9 cellular contexts compared by ENCODE assay signal in the genomic region with DNA sequence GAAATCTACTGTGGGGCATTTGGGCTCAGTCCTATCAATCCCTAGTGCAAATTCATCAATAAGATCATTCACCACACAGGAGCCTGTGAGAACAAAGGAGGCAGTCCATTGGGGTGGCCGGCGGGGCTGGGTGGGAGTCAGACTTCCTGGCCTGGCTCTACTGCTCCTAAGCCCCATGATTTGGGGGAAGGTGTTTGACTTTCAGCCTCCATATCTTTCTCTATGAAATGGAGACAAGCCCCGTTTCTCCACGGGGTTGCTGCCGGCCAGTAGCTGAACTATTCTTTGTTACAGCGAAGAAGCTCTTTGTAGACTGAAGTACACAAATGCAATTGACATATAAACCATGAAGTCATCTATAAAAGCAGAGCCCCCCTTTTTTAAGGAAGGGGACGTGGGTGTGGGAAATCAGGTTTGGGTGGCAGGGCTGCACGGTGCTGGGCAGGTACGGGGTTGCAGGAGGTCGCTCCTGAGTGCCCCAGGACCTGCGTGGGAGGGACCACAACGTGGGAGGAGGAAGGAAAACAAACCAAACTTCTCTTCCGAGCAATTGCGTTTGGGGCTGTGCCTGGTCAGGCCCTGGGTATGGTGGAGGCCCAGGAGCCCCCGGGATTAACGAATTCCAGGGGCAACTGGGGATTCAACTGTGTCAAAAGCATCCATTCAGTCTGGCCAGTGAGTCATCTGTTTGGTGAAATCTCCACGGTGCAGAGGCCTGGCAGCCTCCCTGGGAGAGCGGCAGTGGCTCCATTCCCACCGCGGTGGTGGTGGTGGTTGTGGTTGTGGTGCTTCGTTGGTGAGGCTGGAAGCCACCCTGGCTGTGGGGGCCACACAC. TPM values are rescaled to one million over a fixed set of nuclear protein-coding genes. Genes with fewer than 3 reads are reported as not detected.
DNase-seq lines count a peak whose midpoint lies in the region; ATAC-seq and TF ChIP-seq lines count a peak whose summit lies in the region.
"Had no signal": no experiment of that assay in that cellular context is flagged by ENCODE, and none has a peak within 500 bp of the region (broad histone marks: within the 10 kb centered on the region; RNA-seq: fewer than 3 reads in every experiment).

No MANE protein-coding gene starts in this region.

- DNase-seq in H4 (ENCODE audit: low spot score) (peak; percentile 50), fibroblast of gingiva (ENCODE audit: low read depth) (peak; percentile 27), NCI-H1930 (lab: John Stamatoyannopoulos, UW) (no peak), mucosa of gallbladder (ENCODE audit: low spot score) (no peak), HFFc6 (no peak), foreskin keratinocyte (no peak)
- peak; percentile 56 for DNase-seq in activated CD4-positive, alpha-beta memory T cell treated with anti-CD3 and anti-CD28 coated beads, Interleukin-2, amount 10 ng/mL, durations not matched to agents 7 days and 5 days
- DNase-seq in stimulated activated CD4-positive, alpha-beta T cell treated with anti-CD3 and anti-CD28 coated beads, Interleukin-4, amount 100 ng/mL, for 24 hours: peak; percentile 38

- POLR2A ChIA-PET in activated CD4-positive, alpha-beta memory T cell treated with anti-CD3 and anti-CD28 coated beads, Interleukin-2, amount 10 ng/mL, durations not matched to agents 7 days and 5 days (lab: Charles Lee): interaction anchor here (0.6 to 2.0 kb wide), 5 partner anchors 9 to 118 kb away, joined by 3 to 9 read pairs (median 3); no protein-coding TSS in a partner anchor

- no peak for TF ChIP-seq CTCF in HFFc6 (IDR thresholded peaks at IDR 0.05)
- TF ChIP-seq CTCF in foreskin keratinocyte (conservative IDR thresholded peaks at IDR 0.05): no peak

- H3K27ac Mint-ChIP-seq in activated CD4-positive, alpha-beta memory T cell treated with anti-CD3 and anti-CD28 coated beads, Interleukin-2, amount 10 ng/mL, durations not matched to agents 7 days and 5 days: peak overlapping the region; percentile 63
- no peak overlapping the region for H3K27ac Mint-ChIP-seq in HFFc6

- CTCF ChIA-PET in activated CD4-positive, alpha-beta memory T cell treated with anti-CD3 and anti-CD28 coated beads, Interleukin-2, amount 10 ng/mL, durations not matched to agents 7 days and 5 days (lab: Charles Lee): no interaction called here

- H3K27ac ChIP-seq in foreskin keratinocyte: no peak overlapping the region
- H3K27ac ChIP-seq: VCaP had no signal

- H3K27me3 Mint-ChIP-seq in activated CD4-positive, alpha-beta memory T cell treated with anti-CD3 and anti-CD28 coated beads, Interleukin-2, amount 10 ng/mL, durations not matched to agents 7 days and 5 days: no peaks in the 10 kb centered on the region
- H3K27me3 Mint-ChIP-seq in HFFc6 (ENCODE audit: insufficient read depth): peaks cover 1% of the 10 kb centered on the region; the same call in 1 of the 2 replicates

- no peaks in the 10 kb centered on the region for H3K36me3 Mint-ChIP-seq in activated CD4-positive, alpha-beta memory T cell treated with anti-CD3 and anti-CD28 coated beads, Interleukin-2, amount 10 ng/mL, durations not matched to agents 7 days and 5 days (ENCODE audit: low read depth)
- H3K36me3 Mint-ChIP-seq in HFFc6 (ENCODE audit: low read depth): 0 out of 2 replicates have a peak, but pooled peaks cover 3% of the 10 kb centered on the region

- no peak for ATAC-seq in foreskin keratinocyte

- H3K4me1 Mint-ChIP-seq in activated CD4-positive, alpha-beta memory T cell treated with anti-CD3 and anti-CD28 coated beads, Interleukin-2, amount 10 ng/mL, durations not matched to agents 7 days and 5 days: peaks cover 31% of the 10 kb centered on the region
- H3K4me1 Mint-ChIP-seq in HFFc6 (ENCODE audit: low read depth): peaks cover 13% of the 10 kb centered on the region

- H3K4me3 Mint-ChIP-seq in activated CD4-positive, alpha-beta memory T cell treated with anti-CD3 and anti-CD28 coated beads, Interleukin-2, amount 10 ng/mL, durations not matched to agents 7 days and 5 days: peak overlapping the region; percentile 26
- no peak overlapping the region for H3K4me3 Mint-ChIP-seq in HFFc6

- no peaks in the 10 kb centered on the region for H3K27me3 ChIP-seq in foreskin keratinocyte

- no peaks in the 10 kb centered on the region for H3K4me1 ChIP-seq in foreskin keratinocyte

- no peaks in the 10 kb centered on the region for H3K9me3 Mint-ChIP-seq in activated CD4-positive, alpha-beta memory T cell treated with anti-CD3 and anti-CD28 coated beads, Interleukin-2, amount 10 ng/mL, durations not matched to agents 7 days and 5 days
- no peaks in the 10 kb centered on the region for H3K9me3 Mint-ChIP-seq in HFFc6

RNA-seq across cellular contexts. Expression of a gene that starts 18.2 kb away (rescaled TPM):
- total RNA-seq in H4 (2014; rRNA removed; shearing (Covaris generic)): not detected in 2 replicates
- 1 to 10 TPM; 7.3 to 8.4 TPM for total RNA-seq in activated CD4-positive, alpha-beta memory T cell treated with anti-CD3 and anti-CD28 coated beads, Interleukin-2, amount 10 ng/mL, durations not matched to agents 7 days and 5 days
- total RNA-seq in mucosa of gallbladder (2.9 TPM), foreskin keratinocyte (0.04 and 0.07 TPM in 2 replicates)
- 1 to 10 TPM; 1.9 to 8.0 (median 7.2) TPM for total RNA-seq in HFFc6 (2021; fragmentation: NEBNext Ultra II Directional; extraction: Animal tissue kit (Norgen Biotek cat#: 25700))
- 0.10 and 0.16 TPM in 2 replicates for polyA plus RNA-seq in foreskin keratinocyte

Comparison
In these comparisons a context has a peak if more than half of its experiments do, and no peak if none do; other contexts are left out.
1. DNase-seq: peak in H4 (single experiment), activated CD4-positive, alpha-beta memory T cell treated with anti-CD3 and anti-CD28 coated beads, Interleukin-2, amount 10 ng/mL, durations not matched to agents 7 days and 5 days (single experiment), fibroblast of gingiva (single experiment) and stimulated activated CD4-positive, alpha-beta T cell treated with anti-CD3 and anti-CD28 coated beads, Interleukin-4, amount 100 ng/mL, for 24 hours (single experiment); none in NCI-H1930 (0 of 2), mucosa of gallbladder (single experiment), HFFc6 (single experiment) and foreskin keratinocyte (0 of 2).